Comparison of ENCODE assay signal across 9 cellular contexts in genomic region chr12:94261781-94262180, GRCh38.
DNase-seq lines count a peak whose midpoint lies in the region; ATAC-seq and TF ChIP-seq lines count a peak whose summit lies in the region.
"Had no signal": no experiment of that assay in that cellular context is flagged by ENCODE, and none has a peak within 500 bp of the region (broad histone marks: within the 10 kb centered on the region; RNA-seq: fewer than 3 reads in every experiment).

No MANE protein-coding gene starts in this region.

- peak overlapping the region; percentile 67 for H3K4me3 ChIP-seq in BLaER1
- H3K4me3 ChIP-seq in PC-3 (ENCODE audit: low read length): peak overlapping the region; percentile 77
- peak overlapping the region; percentile 11 for H3K4me3 ChIP-seq in neural progenitor cell

- H2AFZ ChIP-seq in PC-3 (ENCODE audit: low read length) (peak overlapping the region; percentile 96), neural progenitor cell (replicated peaks) (no peak overlapping the region)

- no peaks in the 10 kb centered on the region for H3K27me3 Mint-ChIP-seq in dendritic cell treated with granulocyte-macrophage colony-stimulating factor and Interleukin-4, amounts not matched to agents 40 ng/mL and 50 ng/mL, for 4 days
- H3K27me3 Mint-ChIP-seq in neural progenitor cell (ENCODE audit: insufficient read depth, low read depth): peaks cover 8% of the 10 kb centered on the region

- DNase-seq in PC-3: no peak
- no peak for DNase-seq in neural progenitor cell (ENCODE audit: low spot score)
- no peak for DNase-seq in GOT3 (lab: John Stamatoyannopoulos, UW)
- DNase-seq in activated CD4-positive, alpha-beta T cell treated with anti-CD3 and anti-CD28 coated beads, Interleukin-2, amount 50 U/mL, for 1 hour: no peak
- DNase-seq in cerebellum (ENCODE audit: low spot score): no peak
- DNase-seq: NCI-H1930 had no signal

- POLR2A ChIA-PET in PC-3 (lab: Charles Lee; ENCODE audit: unreplicated experiment): no interaction called here

- H3K4me2 ChIP-seq in BLaER1 (peak overlapping the region; percentile 86), PC-3 (ENCODE audit: low read length) (peak overlapping the region; percentile 89), neural progenitor cell (peak overlapping the region; percentile 59)

- H3K27ac Mint-ChIP-seq in dendritic cell treated with granulocyte-macrophage colony-stimulating factor and Interleukin-4, amounts not matched to agents 40 ng/mL and 50 ng/mL, for 4 days: peak overlapping the region; percentile 89
- no peak overlapping the region for H3K27ac Mint-ChIP-seq in neural progenitor cell

- TF ChIP-seq CTCF in PC-3 (conservative IDR thresholded peaks at IDR 0.05; ENCODE audit: low read depth, low read length) (no peak), neural progenitor cell (IDR thresholded peaks at IDR 0.05) (no peak)

- H3K9ac ChIP-seq in BLaER1 (no peak overlapping the region), PC-3 (ENCODE audit: low read length) (peak overlapping the region; percentile 46; the same call in 1 of the 2 replicates), neural progenitor cell (no peak overlapping the region)

- BruUV-seq in PC-3 (replicated peaks; lab: Mats Ljungman, UMichigan): no TSS peak

- H3K9me3 Mint-ChIP-seq in dendritic cell treated with granulocyte-macrophage colony-stimulating factor and Interleukin-4, amounts not matched to agents 40 ng/mL and 50 ng/mL, for 4 days: no peaks in the 10 kb centered on the region
- H3K9me3 Mint-ChIP-seq in neural progenitor cell: peaks cover 2% of the 10 kb centered on the region

- H3K9me3 ChIP-seq in BLaER1: no peaks in the 10 kb centered on the region
- no peaks in the 10 kb centered on the region for H3K9me3 ChIP-seq in PC-3 (ENCODE audit: low read length)
- no peaks in the 10 kb centered on the region for H3K9me3 ChIP-seq in neural progenitor cell (ENCODE audit: low read depth)

- H3K36me3 Mint-ChIP-seq in dendritic cell treated with granulocyte-macrophage colony-stimulating factor and Interleukin-4, amounts not matched to agents 40 ng/mL and 50 ng/mL, for 4 days (ENCODE audit: low read depth): no peaks in the 10 kb centered on the region
- peaks cover 33% of the 10 kb centered on the region for H3K36me3 Mint-ChIP-seq in neural progenitor cell

- CTCF ChIA-PET in PC-3 (lab: Charles Lee): no interaction called here

- H3K27me3 ChIP-seq in BLaER1 (no peaks in the 10 kb centered on the region), PC-3 (ENCODE audit: low read length) (no peaks in the 10 kb centered on the region), neural progenitor cell (no peaks in the 10 kb centered on the region)

- intact Hi-C loops in PC-3 (cut with micrococcal nuclease): no loop called here
- intact Hi-C loops in dendritic cell treated with granulocyte-macrophage colony-stimulating factor and Interleukin-4, amounts not matched to agents 40 ng/mL and 50 ng/mL, for 4 days (cut with micrococcal nuclease): loop anchor here (10.0 kb wide), 1 partner anchor 107 kb away; no protein-coding TSS in a partner anchor

- no peaks in the 10 kb centered on the region for H3K79me2 ChIP-seq in PC-3 (ENCODE audit: low read length)
- H3K79me2 ChIP-seq in neural progenitor cell (ENCODE audit: low read depth): no peaks in the 10 kb centered on the region

- H3K4me3 Mint-ChIP-seq in dendritic cell treated with granulocyte-macrophage colony-stimulating factor and Interleukin-4, amounts not matched to agents 40 ng/mL and 50 ng/mL, for 4 days: peak overlapping the region; percentile 73
- no peak overlapping the region for H3K4me3 Mint-ChIP-seq in neural progenitor cell

- ATAC-seq in PC-3: no peak
- no peak for ATAC-seq in GM19351 (IDR thresholded peaks at IDR 0.05; ENCODE audit: unreplicated experiment)

- H3K27ac ChIP-seq in BLaER1: peak overlapping the region; percentile 76
- no peak overlapping the region for H3K27ac ChIP-seq in PC-3 (ENCODE audit: low read length)
- H3K27ac ChIP-seq in neural progenitor cell: peak overlapping the region; percentile 24

- no peaks in the 10 kb centered on the region for H3F3A ChIP-seq in PC-3 (ENCODE audit: low read length, unreplicated experiment)
- H3F3A ChIP-seq in neural progenitor cell (ENCODE audit: low read depth): peaks cover 26% of the 10 kb centered on the region

- H4K20me1 ChIP-seq in BLaER1: no peaks in the 10 kb centered on the region
- H4K20me1 ChIP-seq in PC-3 (ENCODE audit: low read length): no peaks in the 10 kb centered on the region
- H4K20me1 ChIP-seq in neural progenitor cell (ENCODE audit: low read depth): no peaks in the 10 kb centered on the region

- H3K36me3 ChIP-seq in BLaER1 (no peaks in the 10 kb centered on the region), PC-3 (ENCODE audit: low read depth, low read length) (no peaks in the 10 kb centered on the region), neural progenitor cell (no peaks in the 10 kb centered on the region)

- no peaks in the 10 kb centered on the region for H3K9me2 ChIP-seq in PC-3 (replicated peaks; ENCODE audit: low read length)

- H3K4me1 ChIP-seq in BLaER1 (peaks cover 36% of the 10 kb centered on the region), PC-3 (ENCODE audit: insufficient read depth, low read length) (peaks cover 5% of the 10 kb centered on the region; the same call in 1 of the 2 replicates), neural progenitor cell (peaks cover 49% of the 10 kb centered on the region)

- H3K4me1 Mint-ChIP-seq in dendritic cell treated with granulocyte-macrophage colony-stimulating factor and Interleukin-4, amounts not matched to agents 40 ng/mL and 50 ng/mL, for 4 days (ENCODE audit: low read depth): peaks cover 51% of the 10 kb centered on the region
- H3K4me1 Mint-ChIP-seq in neural progenitor cell: peaks cover 43% of the 10 kb centered on the region

Comparison
In these comparisons a context has a peak if more than half of its experiments do, and no peak if none do; other contexts are left out.
1. H3K4me3 ChIP-seq: peak in every context shown above with its lines; median percentile 77 in PC-3; 67 in BLaER1; 11 in neural progenitor cell.